8 cellular contexts compared by ENCODE assay signal in genomic region chr17:81510524-81510797, GRCh38. TPM values are rescaled to one million over a fixed set of nuclear protein-coding genes. Genes with fewer than 3 reads are reported as not detected.
DNase-seq lines count a peak whose midpoint lies in the region; ATAC-seq and TF ChIP-seq lines count a peak whose summit lies in the region.

No MANE protein-coding gene starts in this region.

- peaks cover 2% of the 10 kb centered on the region for H3K27me3 Mint-ChIP-seq in dendritic cell treated with granulocyte-macrophage colony-stimulating factor and Interleukin-4, amounts not matched to agents 40 ng/mL and 50 ng/mL, for 4 days
- H3K27me3 Mint-ChIP-seq in natural killer cell treated with Interleukin-12 subunit alpha and Interleukin-12 subunit beta and Interleukin-15 and Interleukin-18, amount 100 ng/mL, for 72 hours: no peaks in the 10 kb centered on the region

- intact Hi-C loops in dendritic cell treated with granulocyte-macrophage colony-stimulating factor and Interleukin-4, amounts not matched to agents 40 ng/mL and 50 ng/mL, for 4 days (cut with micrococcal nuclease): loop anchor here (10.0 kb wide), 1 partner anchor 116 kb away; the partner anchor contains the start of gene BAHCC1

- H3K9me3 Mint-ChIP-seq in dendritic cell treated with granulocyte-macrophage colony-stimulating factor and Interleukin-4, amounts not matched to agents 40 ng/mL and 50 ng/mL, for 4 days: no peaks in the 10 kb centered on the region
- no peaks in the 10 kb centered on the region for H3K9me3 Mint-ChIP-seq in natural killer cell treated with Interleukin-12 subunit alpha and Interleukin-12 subunit beta and Interleukin-15 and Interleukin-18, amount 100 ng/mL, for 72 hours

- peak overlapping the region; percentile 88 for H3K27ac Mint-ChIP-seq in dendritic cell treated with granulocyte-macrophage colony-stimulating factor and Interleukin-4, amounts not matched to agents 40 ng/mL and 50 ng/mL, for 4 days
- H3K27ac Mint-ChIP-seq in natural killer cell treated with Interleukin-12 subunit alpha and Interleukin-12 subunit beta and Interleukin-15 and Interleukin-18, amount 100 ng/mL, for 72 hours: peak overlapping the region; percentile 91 to 96

- peaks cover 53% of the 10 kb centered on the region for H3K36me3 Mint-ChIP-seq in dendritic cell treated with granulocyte-macrophage colony-stimulating factor and Interleukin-4, amounts not matched to agents 40 ng/mL and 50 ng/mL, for 4 days (ENCODE audit: low read depth)
- H3K36me3 Mint-ChIP-seq in natural killer cell treated with Interleukin-12 subunit alpha and Interleukin-12 subunit beta and Interleukin-15 and Interleukin-18, amount 100 ng/mL, for 72 hours: peaks cover 30% of the 10 kb centered on the region

- H3K36me3 ChIP-seq in MG63: peaks cover 42% of the 10 kb centered on the region

- H3K4me1 Mint-ChIP-seq in dendritic cell treated with granulocyte-macrophage colony-stimulating factor and Interleukin-4, amounts not matched to agents 40 ng/mL and 50 ng/mL, for 4 days (ENCODE audit: low read depth): peaks cover 48% of the 10 kb centered on the region
- H3K4me1 Mint-ChIP-seq in natural killer cell treated with Interleukin-12 subunit alpha and Interleukin-12 subunit beta and Interleukin-15 and Interleukin-18, amount 100 ng/mL, for 72 hours (ENCODE audit: low read depth in 2 of 2): peaks cover 30 to 42% of the 10 kb centered on the region in 2 donors

- ATAC-seq in natural killer cell treated with Interleukin-12 subunit alpha and Interleukin-12 subunit beta and Interleukin-15 and Interleukin-18, amount 100 ng/mL, for 72 hours: no peak
- no peak for ATAC-seq in HG03432 (IDR thresholded peaks at IDR 0.05; ENCODE audit: unreplicated experiment)
- ATAC-seq in omental fat pad (ENCODE audit: low FRiP score): no peak

- H3K4me3 ChIP-seq in AG10803 (ENCODE audit: low read length): peak overlapping the region; percentile 95
- H3K4me3 ChIP-seq in MG63: peak overlapping the region; percentile 95

- H3K4me3 Mint-ChIP-seq in dendritic cell treated with granulocyte-macrophage colony-stimulating factor and Interleukin-4, amounts not matched to agents 40 ng/mL and 50 ng/mL, for 4 days: peak overlapping the region; percentile 99
- peak overlapping the region; percentile 97 for H3K4me3 Mint-ChIP-seq in natural killer cell treated with Interleukin-12 subunit alpha and Interleukin-12 subunit beta and Interleukin-15 and Interleukin-18, amount 100 ng/mL, for 72 hours

- H3K27me3 ChIP-seq in MG63: no peaks in the 10 kb centered on the region

- no peaks in the 10 kb centered on the region for H3K9me3 ChIP-seq in MG63

- DNase-seq in AG10803 (ENCODE audit: low read depth) (no peak), MG63 (no peak), NCI-H1092 (lab: John Stamatoyannopoulos, UW) (no peak), D341Med (ENCODE audit: low spot score) (no peak), omental fat pad (ENCODE audit: low spot score) (no peak)
- DNase-seq in natural killer cell treated with Interleukin-12 subunit alpha and Interleukin-12 subunit beta and Interleukin-15 and Interleukin-18, amount 100 ng/mL, for 72 hours (ENCODE audit: low spot score): no peak

- no peak for TF ChIP-seq CTCF in AG10803 (conservative IDR thresholded peaks at IDR 0.05; ENCODE audit: low read length)
- no peak for TF ChIP-seq CTCF in omental fat pad (IDR thresholded peaks at IDR 0.05)

RNA-seq across cellular contexts. Expression of gene ACTG1, which starts 2.1 kb away (rescaled TPM):
- total RNA-seq in MG63 (2014; rRNA removed; shearing (Covaris generic); ENCODE audit: low replicate concordance): 5,061 and 6,321 TPM in 2 replicates
- 1,000 to 10,000 TPM; 4,962 to 5,145 TPM for total RNA-seq in natural killer cell treated with Interleukin-12 subunit alpha and Interleukin-12 subunit beta and Interleukin-15 and Interleukin-18, amount 100 ng/mL, for 72 hours
- total RNA-seq in omental fat pad: 1,000 to 10,000 TPM; 1,930 to 4,437 (median 3,125) TPM

RNA-seq across cellular contexts. Expression of gene FSCN2, which starts 17.7 kb away (rescaled TPM):
- total RNA-seq in MG63 (2014; rRNA removed; shearing (Covaris generic); ENCODE audit: low replicate concordance): 0.12 TPM in 1 of 2 replicates, not detected in the other
- total RNA-seq in natural killer cell treated with Interleukin-12 subunit alpha and Interleukin-12 subunit beta and Interleukin-15 and Interleukin-18, amount 100 ng/mL, for 72 hours: under 1 TPM; 0.21 to 0.64 TPM
- under 1 TPM in 3 of 4 donors, not detected in 1; 0.31 to 0.95 (median 0.36) TPM for total RNA-seq in omental fat pad

RNA-seq across cellular contexts. Expression of gene FAAP100, which starts 41.7 kb away (rescaled TPM):
- total RNA-seq in MG63 (2014; rRNA removed; shearing (Covaris generic); ENCODE audit: low replicate concordance): 25.6 and 41.7 TPM in 2 replicates
- total RNA-seq in natural killer cell treated with Interleukin-12 subunit alpha and Interleukin-12 subunit beta and Interleukin-15 and Interleukin-18, amount 100 ng/mL, for 72 hours: 10 to 100 TPM; 35.5 to 76.6 TPM
- 10 to 100 TPM; 13.9 to 28.0 (median 22.8) TPM for total RNA-seq in omental fat pad
